Comparison of ENCODE assay signal across 13 cellular contexts in genomic region chr2:188628989-188629889, GRCh38.
DNase-seq lines count a peak whose midpoint lies in the region; ATAC-seq and TF ChIP-seq lines count a peak whose summit lies in the region.
"Had no signal": no experiment of that assay in that cellular context is flagged by ENCODE, and none has a peak within 500 bp of the region (broad histone marks: within the 10 kb centered on the region; RNA-seq: fewer than 3 reads in every experiment).

No MANE protein-coding gene starts in this region.

- peaks cover 60% of the 10 kb centered on the region for H3K4me1 Mint-ChIP-seq in osteocyte (ENCODE audit: unreplicated experiment)

- peak overlapping the region; percentile 97 for H3K27ac Mint-ChIP-seq in osteocyte (ENCODE audit: unreplicated experiment)
- H3K27ac Mint-ChIP-seq in activated naive CD4-positive, alpha-beta T cell treated with anti-CD3 and anti-CD28 coated beads, Interleukin-2, amount 50 U/mL, for 72 hours: no peak overlapping the region

- DNase-seq in Caki2 (ENCODE audit: low read depth) (peak; percentile 45), NCI-H460 (ENCODE audit: extremely low read depth, low read depth) (peak; percentile 17), epithelial cell of esophagus (ENCODE audit: low read depth) (peak; percentile 90), osteocyte (ENCODE audit: extremely low spot score, unreplicated experiment) (no peak), iPS-NIHi7 (ENCODE audit: extremely low spot score) (no peak)
- DNase-seq in activated naive CD4-positive, alpha-beta T cell treated with anti-CD3 and anti-CD28 coated beads, Interleukin-2, amount 50 U/mL, for 72 hours (ENCODE audit: low spot score in 2 of 2): no peak
- no peak for DNase-seq in activated effector memory CD4-positive, alpha-beta T cell treated with Interleukin-2 at 50 U/mL for 16 hours
- DNase-seq: activated naive CD4-positive, alpha-beta T cell; esophagus squamous epithelium; NCI-H524 treated with DMSO at 0.1 percent for 48 hours; stimulated activated CD4-positive, alpha-beta T cell treated with anti-CD3 and anti-CD28 coated beads, Interleukin-2, amount 100 ng/mL, for 48 hours; upper lobe of right lung had no signal

- H3K4me3 Mint-ChIP-seq in osteocyte (ENCODE audit: unreplicated experiment): peak overlapping the region; percentile 2

- H3K4me3 ChIP-seq in epithelial cell of esophagus (ENCODE audit: low read length): no peak overlapping the region
- H3K4me3 ChIP-seq: esophagus squamous epithelium, upper lobe of right lung had no signal

- no peaks in the 10 kb centered on the region for H3K27me3 Mint-ChIP-seq in osteocyte (ENCODE audit: unreplicated experiment)

- in situ Hi-C loops in Caki2 (cut with HindIII; ENCODE audit: low pct_unique_long_range_greater_than_20kb, low sequenced_read_pairs): no loop called here

- TF ChIP-seq CTCF in epithelial cell of esophagus (IDR thresholded peaks at IDR 0.05; ENCODE audit: insufficient read depth, low read depth, low read length, missing control alignments): no peak
- TF ChIP-seq CTCF in osteocyte (IDR thresholded peaks at IDR 0.05): no peak

- no peak for ATAC-seq in activated CD4-positive, CD25-positive, alpha-beta regulatory T cell treated with anti-CD3 and anti-CD28 coated beads, Interleukin-2, amount 50 U/mL, for 24 hours
- ATAC-seq in activated naive CD4-positive, alpha-beta T cell treated with anti-CD3 and anti-CD28 coated beads, Interleukin-2, amount 50 U/mL, for 72 hours: no peak
- ATAC-seq: upper lobe of right lung had no signal

- no peaks in the 10 kb centered on the region for H3K36me3 Mint-ChIP-seq in osteocyte (ENCODE audit: unreplicated experiment)
- H3K36me3 Mint-ChIP-seq in activated naive CD4-positive, alpha-beta T cell treated with anti-CD3 and anti-CD28 coated beads, Interleukin-2, amount 50 U/mL, for 72 hours: no peaks in the 10 kb centered on the region

- H3K9me3 Mint-ChIP-seq in osteocyte (ENCODE audit: unreplicated experiment): no peaks in the 10 kb centered on the region
- H3K9me3 Mint-ChIP-seq in activated naive CD4-positive, alpha-beta T cell treated with anti-CD3 and anti-CD28 coated beads, Interleukin-2, amount 50 U/mL, for 72 hours: no peaks in the 10 kb centered on the region

Comparison
In these comparisons a context has a peak if more than half of its experiments do, and no peak if none do; other contexts are left out.
1. DNase-seq: peak in Caki2 (single experiment), NCI-H460 (single experiment) and epithelial cell of esophagus (single experiment); none in osteocyte (single experiment), activated naive CD4-positive, alpha-beta T cell treated with anti-CD3 and anti-CD28 coated beads, Interleukin-2, amount 50 U/mL, for 72 hours (0 of 2), activated effector memory CD4-positive, alpha-beta T cell treated with Interleukin-2 at 50 U/mL for 16 hours (single experiment) and iPS-NIHi7 (single experiment).